ENCODE assay signal across 11 cellular contexts in the genomic region with DNA sequence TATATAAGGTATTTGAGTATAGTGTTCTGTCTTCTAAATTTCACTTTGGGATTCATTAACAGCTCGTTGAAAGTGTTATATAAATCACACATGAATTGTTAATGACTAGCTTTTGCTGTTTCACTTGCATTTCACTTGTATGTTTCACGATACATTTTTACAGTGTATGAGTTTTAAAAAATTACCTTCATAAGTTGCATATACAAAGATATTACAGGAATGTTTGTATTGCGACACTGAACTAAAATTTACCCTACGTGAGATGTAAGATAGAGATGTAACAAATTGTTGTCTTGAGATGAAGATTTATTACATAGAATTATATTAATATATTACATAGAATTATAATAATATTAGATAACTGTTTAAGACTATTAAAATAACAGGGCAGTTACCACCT. TPM values are rescaled to one million over a fixed set of nuclear protein-coding genes. Genes with fewer than 3 reads are reported as not detected.
DNase-seq lines count a peak whose midpoint lies in the region; ATAC-seq, FAIRE-seq and TF ChIP-seq lines count a peak whose summit lies in the region.
"Had no signal": no experiment of that assay in that cellular context is flagged by ENCODE, and none has a peak within 500 bp of the region (broad histone marks: within the 10 kb centered on the region; RNA-seq: fewer than 3 reads in every experiment).

No MANE protein-coding gene starts in this region.

- POLR2A ChIA-PET in PC-9 (lab: Charles Lee; ENCODE audit: unreplicated experiment) (interaction anchor here (0.5 to 0.7 kb wide), 2 partner anchors 78 to 81 kb away, joined by 4 to 7 read pairs; no protein-coding TSS in a partner anchor), endothelial cell of umbilical vein (lab: Charles Lee) (interaction anchor here (0.6 kb wide), 1 partner anchor 107 kb away, joined by 3 read pairs; no protein-coding TSS in a partner anchor)

- H4K20me1 ChIP-seq in DOHH2 (ENCODE audit: control insufficient read depth, insufficient read depth, low read depth, low read length) (peaks cover 4% of the 10 kb centered on the region; the same call in 1 of the 2 replicates), PC-9 (ENCODE audit: insufficient read depth) (peaks cover 4% of the 10 kb centered on the region), endothelial cell of umbilical vein (replicated peaks; ENCODE audit: control insufficient read depth, extremely low read depth, insufficient read depth, low read length) (no peaks in the 10 kb centered on the region)

- H3K36me3 Mint-ChIP-seq in progenitor cell of endocrine pancreas (ENCODE audit: insufficient read depth) = peaks cover 8% of the 10 kb centered on the region

- H3K4me3 ChIP-seq in DOHH2 (ENCODE audit: low read length) (peak overlapping the region; percentile 86), PC-9 (peak overlapping the region; percentile 89), endothelial cell of umbilical vein (replicated peaks in 1 of 3; ENCODE audit: insufficient read depth in 1 of 3, low read depth in 1 of 3, low read length in 3 of 3) (peak overlapping the region in 2 of 3 experiments; percentile 57 to 85)

- H3K4me3 Mint-ChIP-seq in progenitor cell of endocrine pancreas (ENCODE audit: low read depth) = peak overlapping the region; percentile 87

- no peak overlapping the region for H2AFZ ChIP-seq in PC-9
- H2AFZ ChIP-seq in endothelial cell of umbilical vein (ENCODE audit: low read depth, low read length) = no peak overlapping the region

- no peak overlapping the region for H3K27ac ChIP-seq in DOHH2 (ENCODE audit: low read depth, low read length)
- H3K27ac ChIP-seq in PC-9 = no peak overlapping the region
- no peak overlapping the region for H3K27ac ChIP-seq in endothelial cell of umbilical vein (ENCODE audit: insufficient read depth, low read depth, low read length)

- peaks cover 10% of the 10 kb centered on the region for H3K4me1 Mint-ChIP-seq in progenitor cell of endocrine pancreas (ENCODE audit: low read depth)

- BruUV-seq in PC-9 (replicated peaks; lab: Mats Ljungman, UMichigan) (no TSS peak), endothelial cell of umbilical vein (replicated peaks; lab: Mats Ljungman, UMichigan) (no TSS peak)

- peaks cover 54% of the 10 kb centered on the region for H3K36me3 ChIP-seq in DOHH2 (ENCODE audit: control insufficient read depth, low read length)
- H3K36me3 ChIP-seq in PC-9 (ENCODE audit: low read depth) = peaks cover 31% of the 10 kb centered on the region
- peaks cover 14 to 15% of the 10 kb centered on the region in 2 experiments for H3K36me3 ChIP-seq in endothelial cell of umbilical vein (ENCODE audit: control insufficient read depth in 2 of 2, extremely low read depth in 1 of 2, insufficient read depth in 2 of 2, low read length in 2 of 2)

- H3K27ac Mint-ChIP-seq in progenitor cell of endocrine pancreas = peak overlapping the region; percentile 86

- CTCF ChIA-PET in PC-9 (lab: Charles Lee) = interaction anchor here (0.6 kb wide), 1 partner anchor 90 kb away, joined by 3 read pairs; no protein-coding TSS in a partner anchor
- CTCF ChIA-PET in endothelial cell of umbilical vein (lab: Charles Lee) = interaction anchor here (1.0 to 1.9 kb wide), 2 partner anchors 23 to 276 kb away, joined by 3 to 4 read pairs; no protein-coding TSS in a partner anchor

- intact Hi-C loops in PC-9 (cut with micrococcal nuclease; ENCODE audit: unreplicated experiment) (no loop called here), endothelial cell of umbilical vein (cut with micrococcal nuclease) (no loop called here)

- FAIRE-seq in endothelial cell of umbilical vein (lab: Jason Lieb, UNC) = no peak

- TF ChIP-seq POLR2A in endothelial cell of umbilical vein (IDR thresholded peaks at IDR 0.05; ENCODE audit: low read depth, low read length) = no peak

- peaks cover 7% of the 10 kb centered on the region for H3K27me3 Mint-ChIP-seq in progenitor cell of endocrine pancreas

- H3K9me3 ChIP-seq in DOHH2 (ENCODE audit: control insufficient read depth, insufficient read depth, low read length) (no peaks in the 10 kb centered on the region), PC-9 (ENCODE audit: insufficient read depth, low read depth) (no peaks in the 10 kb centered on the region), endothelial cell of umbilical vein (replicated peaks; ENCODE audit: control insufficient read depth, insufficient read depth, low read length) (no peaks in the 10 kb centered on the region)

- no peak for TF ChIP-seq CTCF in DOHH2 (IDR thresholded peaks at IDR 0.05; ENCODE audit: low read depth, low read length, poor library complexity, severe bottlenecking)
- TF ChIP-seq CTCF in PC-9 (conservative IDR thresholded peaks at IDR 0.05) = no peak
- no peak for TF ChIP-seq CTCF in endothelial cell of umbilical vein (IDR thresholded peaks at IDR 0.05; ENCODE audit: extremely low read depth in 1 of 2, insufficient read depth in 1 of 2, low read depth in 1 of 2, low read length in 2 of 2)
- no peak for TF ChIP-seq CTCF in progenitor cell of endocrine pancreas (IDR thresholded peaks at IDR 0.05; ENCODE audit: unreplicated experiment)

- H3K9me1 ChIP-seq in endothelial cell of umbilical vein (replicated peaks; ENCODE audit: control insufficient read depth, extremely low read depth, insufficient read depth, low read length) = no peaks in the 10 kb centered on the region

- H3K4me2 ChIP-seq in DOHH2 (ENCODE audit: low read length) (peak overlapping the region; percentile 95), PC-9 (peak overlapping the region; percentile 97), endothelial cell of umbilical vein (ENCODE audit: insufficient read depth, low read length) (peak overlapping the region; percentile 89)

- no peaks in the 10 kb centered on the region for H3F3A ChIP-seq in DOHH2 (ENCODE audit: control insufficient read depth, insufficient read depth)
- H3F3A ChIP-seq in PC-9 (ENCODE audit: insufficient read depth, low read depth) = 0 out of 2 replicates have a peak, but pooled peaks cover 9% of the 10 kb centered on the region

- peak overlapping the region; percentile 35 for H3K9ac ChIP-seq in endothelial cell of umbilical vein (replicated peaks; ENCODE audit: extremely low read depth, insufficient read depth, low read length)

- peaks cover 4% of the 10 kb centered on the region for H3K9me3 Mint-ChIP-seq in progenitor cell of endocrine pancreas (ENCODE audit: low read depth)

- H3K79me2 ChIP-seq in DOHH2 (ENCODE audit: control insufficient read depth, low read length) (peaks cover 26% of the 10 kb centered on the region), PC-9 (ENCODE audit: low read depth) (peaks cover 30% of the 10 kb centered on the region), endothelial cell of umbilical vein (ENCODE audit: control insufficient read depth, insufficient read depth, low read length) (peaks cover 25% of the 10 kb centered on the region)

- H3K4me1 ChIP-seq in DOHH2 (ENCODE audit: control insufficient read depth, low read length) (peaks cover 12% of the 10 kb centered on the region), PC-9 (replicated peaks; ENCODE audit: insufficient read depth) (peaks cover 18% of the 10 kb centered on the region), endothelial cell of umbilical vein (ENCODE audit: control insufficient read depth, extremely low read depth, insufficient read depth, low read length) (peaks cover 6% of the 10 kb centered on the region)

- H3K9me2 ChIP-seq in DOHH2 (replicated peaks; ENCODE audit: control insufficient read depth, low read length) (no peaks in the 10 kb centered on the region), PC-9 (ENCODE audit: insufficient read depth) (no peaks in the 10 kb centered on the region)

- H3K27me3 ChIP-seq in DOHH2 (ENCODE audit: control insufficient read depth, low read length) (no peaks in the 10 kb centered on the region), PC-9 (ENCODE audit: insufficient read depth, low read depth) (no peaks in the 10 kb centered on the region), endothelial cell of umbilical vein (ENCODE audit: control insufficient read depth in 2 of 2, insufficient read depth in 2 of 2, low read length in 2 of 2) (peaks cover 4 to 9% of the 10 kb centered on the region in 2 experiments)

- DNase-seq in PC-9 (no peak), endothelial cell of umbilical vein (ENCODE audit: low read depth, low spot score) (no peak), progenitor cell of endocrine pancreas (ENCODE audit: low spot score, unreplicated experiment) (no peak), UCSD-AML1 (lab: John Stamatoyannopoulos, UW; ENCODE audit: unreplicated experiment) (no peak)
- DNase-seq in activated CD4-positive, alpha-beta T cell treated with anti-CD3 and anti-CD28 coated beads, Interleukin-2, amount 50 U/mL, for 48 hours = no peak
- DNase-seq: stimulated activated CD4-positive, alpha-beta T cell treated with anti-CD3 and anti-CD28 coated beads, Interleukin-1b, Interleukin-23, amount 100 ng/mL, for 48 hours; T1000 had no signal

- ATAC-seq in HG02588 (IDR thresholded peaks at IDR 0.05; ENCODE audit: unreplicated experiment) (no peak), HG02938 (IDR thresholded peaks at IDR 0.05; ENCODE audit: unreplicated experiment) (no peak)

- dilution Hi-C loops in endothelial cell of umbilical vein (cut with MboI; ENCODE audit: extremely low pct_ligation_motif_present, low sequenced_read_pairs) = no loop called here

RNA-seq across cellular contexts. Expression of gene CDC16, which starts 1.5 kb away (rescaled TPM):
- total RNA-seq in PC-9 (2021) (45.7 and 56.8 TPM in 2 replicates), endothelial cell of umbilical vein (77.1 and 83.3 TPM in 2 replicates), progenitor cell of endocrine pancreas (104 TPM in 2 replicates)
- polyA plus RNA-seq in endothelial cell of umbilical vein = 39.2 and 41.6 TPM in 2 replicates
- 41.9 and 47.2 TPM in 2 replicates for polyA plus RNA-seq in endothelial cell of umbilical vein (2011; cell fraction: cytosol; rRNA removed)
- polyA plus RNA-seq in endothelial cell of umbilical vein (2011; cell fraction: nucleus; rRNA removed) = 164 and 183 TPM in 2 replicates
- polyA plus RNA-seq in endothelial cell of umbilical vein (2012) = 69.9 and 74.9 TPM in 2 replicates
- 60.6 and 68.8 TPM in 2 replicates for polyA minus RNA-seq in endothelial cell of umbilical vein
- 20.4 TPM for polyA minus RNA-seq in endothelial cell of umbilical vein (2011; cell fraction: cytosol; rRNA and poly(A)+ RNA removed)
- 72.4 and 106 TPM in 2 replicates for polyA minus RNA-seq in endothelial cell of umbilical vein (2011; cell fraction: nucleus; rRNA and poly(A)+ RNA removed)

RNA-seq across cellular contexts. Expression of gene UPF3A, which starts 45.2 kb away (rescaled TPM):
- total RNA-seq in PC-9 (2021) = 54.1 and 67.0 TPM in 2 replicates
- total RNA-seq in endothelial cell of umbilical vein = 74.4 and 75.4 TPM in 2 replicates
- 35.2 and 37.2 TPM in 2 replicates for polyA plus RNA-seq in endothelial cell of umbilical vein
- polyA plus RNA-seq in endothelial cell of umbilical vein (2011; cell fraction: cytosol; rRNA removed) = 38.7 and 39.2 TPM in 2 replicates
- 111 and 145 TPM in 2 replicates for polyA plus RNA-seq in endothelial cell of umbilical vein (2011; cell fraction: nucleus; rRNA removed)
- 49.3 and 52.6 TPM in 2 replicates for polyA plus RNA-seq in endothelial cell of umbilical vein (2012)
- 21.2 and 26.4 TPM in 2 replicates for polyA minus RNA-seq in endothelial cell of umbilical vein
- polyA minus RNA-seq in endothelial cell of umbilical vein (2011; cell fraction: cytosol; rRNA and poly(A)+ RNA removed) = 19.4 TPM
- 32.5 and 34.1 TPM in 2 replicates for polyA minus RNA-seq in endothelial cell of umbilical vein (2011; cell fraction: nucleus; rRNA and poly(A)+ RNA removed)
- 149 and 150 TPM in 2 replicates for total RNA-seq in progenitor cell of endocrine pancreas

RNA-seq across cellular contexts. Expression of gene CFAP97D2, which starts 57.2 kb away (rescaled TPM):
- total RNA-seq in PC-9 (2021) (not detected in 2 replicates), endothelial cell of umbilical vein (not detected in 2 replicates), progenitor cell of endocrine pancreas (not detected in 2 replicates)
- polyA plus RNA-seq in endothelial cell of umbilical vein = 0.13 TPM in 1 of 2 replicates, not detected in the other
- not detected in 2 replicates for polyA plus RNA-seq in endothelial cell of umbilical vein (2011; cell fraction: cytosol; rRNA removed)
- not detected in 2 replicates for polyA plus RNA-seq in endothelial cell of umbilical vein (2011; cell fraction: nucleus; rRNA removed)
- not detected in 2 replicates for polyA plus RNA-seq in endothelial cell of umbilical vein (2012)
- polyA minus RNA-seq in endothelial cell of umbilical vein = not detected in 2 replicates
- not detected for polyA minus RNA-seq in endothelial cell of umbilical vein (2011; cell fraction: cytosol; rRNA and poly(A)+ RNA removed)
- polyA minus RNA-seq in endothelial cell of umbilical vein (2011; cell fraction: nucleus; rRNA and poly(A)+ RNA removed) = not detected in 2 replicates
- polyA plus RNA-seq: esophagus had no signal
